8 cellular contexts compared by ENCODE assay signal in genomic region chr12:122793685-122794106, GRCh38. TPM values are rescaled to one million over a fixed set of nuclear protein-coding genes. Genes with fewer than 3 reads are reported as not detected.
DNase-seq lines count a peak whose midpoint lies in the region; ATAC-seq, FAIRE-seq and TF ChIP-seq lines count a peak whose summit lies in the region.

No MANE protein-coding gene starts in this region.

- no peaks in the 10 kb centered on the region for H3K9me3 ChIP-seq in hepatocyte (ENCODE audit: low read depth)

- no peak for ATAC-seq in HG03135 (IDR thresholded peaks at IDR 0.05; ENCODE audit: unreplicated experiment)

- H3K36me3 Mint-ChIP-seq in CD14-positive monocyte: no peaks in the 10 kb centered on the region

- no peaks in the 10 kb centered on the region for H3K79me2 ChIP-seq in hepatocyte

- 35% methylated on average over 10 of the region's 10 CpGs for WGBS in hepatocyte (ENCODE audit: low lambda C conversion rate, missing lambda C conversion rate)

- no peaks in the 10 kb centered on the region for H3K27me3 ChIP-seq in hepatocyte

- no peaks in the 10 kb centered on the region for H3K36me3 ChIP-seq in hepatocyte (replicated peaks; ENCODE audit: insufficient read depth, low read depth)

- TF ChIP-seq CTCF in CD14-positive monocyte (IDR thresholded peaks at IDR 0.05) (peak; percentile 84), hepatocyte (IDR thresholded peaks at IDR 0.05; ENCODE audit: poor library complexity) (peak; percentile 83)

- no peaks in the 10 kb centered on the region for H4K20me1 ChIP-seq in hepatocyte (ENCODE audit: insufficient read depth, poor library complexity, severe bottlenecking)

- intact Hi-C loops in CD14-positive monocyte (cut with micrococcal nuclease): no loop called here

- no peak overlapping the region for H3K4me3 Mint-ChIP-seq in CD14-positive monocyte

- no peak overlapping the region for H3K27ac ChIP-seq in hepatocyte

- peak; percentile 82 for FAIRE-seq in GM19239 (lab: Jason Lieb, UNC)

- H3K4me1 Mint-ChIP-seq in CD14-positive monocyte: peaks cover 8% of the 10 kb centered on the region

- no peak overlapping the region for H3K4me3 ChIP-seq in hepatocyte

- DNase-seq in CD14-positive monocyte (ENCODE audit: low spot score) (no peak), GM19239 (ENCODE audit: insufficient read length, low spot score) (no peak), NCI-H446 treated with DMSO at 0.1 percent for 48 hours (lab: John Stamatoyannopoulos, UW) (peak; percentile 26), amniotic epithelial cell (ENCODE audit: low read depth) (peak; percentile 64), hepatocyte (ENCODE audit: low spot score) (peak; percentile 66), smooth muscle cell of the brain vasculature (ENCODE audit: low read depth, low spot score) (peak; percentile 18)
- no peak for DNase-seq in stimulated activated CD4-positive, alpha-beta T cell treated with anti-CD3 and anti-CD28 coated beads, Interleukin-2, amount 100 ng/mL, for 48 hours

- no peak overlapping the region for H3K4me2 ChIP-seq in hepatocyte

- no peak overlapping the region for H2AFZ ChIP-seq in hepatocyte

- H3K9me3 Mint-ChIP-seq in CD14-positive monocyte: no peaks in the 10 kb centered on the region

- H3K27ac Mint-ChIP-seq in CD14-positive monocyte: no peak overlapping the region

- H3K9me2 ChIP-seq in hepatocyte (replicated peaks; ENCODE audit: insufficient read depth): no peaks in the 10 kb centered on the region

- H3K4me1 ChIP-seq in hepatocyte (ENCODE audit: insufficient read depth): no peaks in the 10 kb centered on the region

- peaks cover 0 to 2% (median 2%) of the 10 kb centered on the region in 3 donors for H3K27me3 Mint-ChIP-seq in CD14-positive monocyte (ENCODE audit: low read depth in 3 of 3)

RNA-seq across cellular contexts. Expression of gene CCDC62, which starts 19.3 kb away (rescaled TPM):
- under 1 TPM; 0.09 to 0.13 TPM for polyA plus RNA-seq in CD14-positive monocyte
- 0.50 and 1.1 TPM in 2 replicates for total RNA-seq in hepatocyte
- 0.12 TPM in 2 replicates for polyA plus RNA-seq in hepatocyte

RNA-seq across cellular contexts. Expression of gene DENR, which starts 41.1 kb away (rescaled TPM):
- polyA plus RNA-seq in CD14-positive monocyte (10 to 100 TPM; 32.5 to 34.1 TPM), hepatocyte (62.8 and 64.8 TPM in 2 replicates)
- 42.5 and 42.6 TPM in 2 replicates for total RNA-seq in hepatocyte

RNA-seq across cellular contexts. Expression of gene HIP1R, which starts 41.6 kb away (rescaled TPM):
- under 1 TPM in 1 of 2 donors, not detected in 1; 0.09 TPM for polyA plus RNA-seq in CD14-positive monocyte
- 36.0 and 44.3 TPM in 2 replicates for total RNA-seq in hepatocyte
- polyA plus RNA-seq in hepatocyte: 31.8 and 33.1 TPM in 2 replicates

Comparison
In these comparisons a context has a peak if more than half of its experiments do, and no peak if none do; other contexts are left out.
1. DNase-seq: peak in NCI-H446 treated with DMSO at 0.1 percent for 48 hours (single experiment), amniotic epithelial cell (single experiment), hepatocyte (single experiment) and smooth muscle cell of the brain vasculature (single experiment); none in CD14-positive monocyte (single experiment), GM19239 (single experiment) and stimulated activated CD4-positive, alpha-beta T cell treated with anti-CD3 and anti-CD28 coated beads, Interleukin-2, amount 100 ng/mL, for 48 hours (0 of 2).
2. RNA of gene HIP1R, which starts 41.6 kb away (polyA plus RNA-seq): 31.8 to 33.1 TPM in hepatocyte; 0.09 TPM in CD14-positive monocyte; every median in the first group is over 10 times any median in the second.